Comparison of ENCODE assay signal across 8 cellular contexts in genomic region chr4:4188557-4188956, GRCh38. TPM values are rescaled to one million over a fixed set of nuclear protein-coding genes. Genes with fewer than 3 reads are reported as not detected.
"Had no signal": no experiment of that assay in that cellular context is flagged by ENCODE, and none has a peak within 500 bp of the region (broad histone marks: within the 10 kb centered on the region; RNA-seq: fewer than 3 reads in every experiment).

No MANE protein-coding gene starts in this region.

RNA-seq across cellular contexts. Expression of gene OTOP1, which starts 38.2 kb away (rescaled TPM):
- total RNA-seq: HT-29, IMR-90, PC-9, Peyer's patch, Right ventricle myocardium inferior, RPMI7951, SJCRH30, T-helper 17 cell had no signal
- polyA plus RNA-seq: IMR-90 had no signal
